ENCODE assay signal across 8 cellular contexts in the genomic region with DNA sequence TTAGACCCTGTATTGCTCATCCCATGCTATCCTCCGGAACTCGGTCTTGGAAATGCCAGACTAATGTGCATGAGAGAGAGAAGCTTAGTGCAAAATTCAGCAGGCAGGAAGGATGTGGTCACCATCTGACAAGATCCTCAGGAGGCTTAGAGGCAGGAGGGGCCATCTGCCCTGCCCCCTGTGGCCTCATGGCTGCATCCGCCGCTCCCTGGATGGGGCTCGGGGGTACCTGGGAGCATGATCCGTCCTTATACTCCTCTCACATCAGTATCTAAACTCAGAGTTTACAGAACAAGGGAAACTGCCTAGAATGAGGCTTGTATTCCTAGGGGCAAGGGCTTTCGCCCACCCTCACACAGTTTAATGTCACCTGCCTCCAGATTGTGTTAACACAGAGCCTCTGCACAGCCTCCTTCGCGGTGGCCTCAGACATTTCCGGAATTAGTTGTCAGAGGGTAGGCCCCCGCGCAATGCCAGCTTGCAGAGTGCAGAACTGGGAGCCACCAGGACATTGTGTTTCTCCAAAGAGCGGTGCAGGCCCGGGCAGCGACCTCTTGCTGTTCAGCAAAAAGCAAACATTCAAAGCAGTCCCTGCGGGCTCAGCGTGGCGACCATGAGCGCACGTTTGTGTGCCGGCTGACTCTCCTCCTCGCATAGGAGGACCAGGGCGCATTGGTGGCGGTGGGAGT. TPM values are rescaled to one million over a fixed set of nuclear protein-coding genes. Genes with fewer than 3 reads are reported as not detected.
DNase-seq lines count a peak whose midpoint lies in the region; ATAC-seq, FAIRE-seq and TF ChIP-seq lines count a peak whose summit lies in the region.

No MANE protein-coding gene starts in this region.

- H3K4me1 ChIP-seq in CD4-positive, alpha-beta memory T cell (ENCODE audit: insufficient read depth, low read length): peaks cover 19% of the 10 kb centered on the region
- H3K4me1 ChIP-seq in gastroesophageal sphincter: no peaks in the 10 kb centered on the region
- H3K4me1 ChIP-seq in upper lobe of left lung: no peaks in the 10 kb centered on the region

- peak overlapping the region; percentile 20 for H3K27ac ChIP-seq in CD4-positive, alpha-beta memory T cell (ENCODE audit: low read depth, low read length)
- no peak overlapping the region for H3K27ac ChIP-seq in gastroesophageal sphincter
- no peak overlapping the region for H3K27ac ChIP-seq in upper lobe of left lung

- peak overlapping the region; percentile 80 to 92 (median 86) for H3K4me3 Mint-ChIP-seq in CD4-positive, alpha-beta memory T cell
- peak overlapping the region; percentile 77 for H3K4me3 Mint-ChIP-seq in activated CD4-positive, alpha-beta T cell treated with anti-CD3 and anti-CD28 coated beads, Interleukin-2, amount 10 ng/mL, durations not matched to agents 24 days and 14 days

- 60 to 68% methylated on average over 1 to 6 of the region's 24 CpGs for WGBS in gastroesophageal sphincter (ENCODE audit: low coverage in 1 of 2), 2 donors
- WGBS in upper lobe of left lung, 2 donors: 61 to 63% methylated on average over 17 to 24 of the region's 24 CpGs

- TF ChIP-seq EP300 in gastroesophageal sphincter (IDR thresholded peaks at IDR 0.05) (no peak), upper lobe of left lung (IDR thresholded peaks at IDR 0.05) (no peak)

- intact Hi-C loops in CD4-positive, alpha-beta memory T cell (cut with micrococcal nuclease): no loop called here
- intact Hi-C loops in activated CD4-positive, alpha-beta T cell treated with anti-CD3 and anti-CD28 coated beads, Interleukin-2, amount 10 ng/mL, durations not matched to agents 24 days and 14 days (cut with micrococcal nuclease): no loop called here

- H3K36me3 Mint-ChIP-seq in CD4-positive, alpha-beta memory T cell: no peaks in the 10 kb centered on the region
- no peaks in the 10 kb centered on the region for H3K36me3 Mint-ChIP-seq in activated CD4-positive, alpha-beta T cell treated with anti-CD3 and anti-CD28 coated beads, Interleukin-2, amount 10 ng/mL, durations not matched to agents 24 days and 14 days (ENCODE audit: low read depth)

- no peaks in the 10 kb centered on the region for H3K27me3 Mint-ChIP-seq in CD4-positive, alpha-beta memory T cell
- no peaks in the 10 kb centered on the region for H3K27me3 Mint-ChIP-seq in activated CD4-positive, alpha-beta T cell treated with anti-CD3 and anti-CD28 coated beads, Interleukin-2, amount 10 ng/mL, durations not matched to agents 24 days and 14 days

- H3K4me3 ChIP-seq in CD4-positive, alpha-beta memory T cell (ENCODE audit: low read length in 2 of 2): peak overlapping the region in 1 of 2 donors; percentile 21
- no peak overlapping the region for H3K4me3 ChIP-seq in gastroesophageal sphincter
- H3K4me3 ChIP-seq in upper lobe of left lung: peak overlapping the region in 1 of 4 donors; percentile 11

- no peak for FAIRE-seq in RCC 7860 (lab: Jason Lieb, UNC)

- peak; percentile 27 to 47 (median 31) for DNase-seq in CD4-positive, alpha-beta memory T cell
- DNase-seq in HT1080 (ENCODE audit: low read depth): peak; percentile 83
- peak; percentile 76 for DNase-seq in activated CD4-positive, alpha-beta T cell treated with anti-CD3 and anti-CD28 coated beads, Interleukin-2, amount 10 ng/mL, durations not matched to agents 24 days and 14 days
- DNase-seq in upper lobe of left lung: peak in 1 of 2 donors; percentile 31
- no peak for DNase-seq in NCI-H526 treated with DMSO at 0.1 percent for 48 hours (lab: John Stamatoyannopoulos, UW)
- DNase-seq in iPS-NIHi7 (ENCODE audit: extremely low spot score): no peak
- no peak for DNase-seq in RCC 7860 (ENCODE audit: low spot score)

- TF ChIP-seq POLR2A in gastroesophageal sphincter (IDR thresholded peaks at IDR 0.05): no peak
- no peak for TF ChIP-seq POLR2A in upper lobe of left lung (IDR thresholded peaks at IDR 0.05)

- peaks cover 0 to 1% (median 0%) of the 10 kb centered on the region in 8 donors for H3K9me3 Mint-ChIP-seq in CD4-positive, alpha-beta memory T cell
- no peaks in the 10 kb centered on the region for H3K9me3 Mint-ChIP-seq in activated CD4-positive, alpha-beta T cell treated with anti-CD3 and anti-CD28 coated beads, Interleukin-2, amount 10 ng/mL, durations not matched to agents 24 days and 14 days

- H3K4me1 Mint-ChIP-seq in CD4-positive, alpha-beta memory T cell: peaks cover 16 to 31% (median 24%) of the 10 kb centered on the region in 4 donors
- peaks cover 17% of the 10 kb centered on the region for H3K4me1 Mint-ChIP-seq in activated CD4-positive, alpha-beta T cell treated with anti-CD3 and anti-CD28 coated beads, Interleukin-2, amount 10 ng/mL, durations not matched to agents 24 days and 14 days

- H3K36me3 ChIP-seq in CD4-positive, alpha-beta memory T cell (ENCODE audit: insufficient read depth, low read length): no peaks in the 10 kb centered on the region
- H3K36me3 ChIP-seq in gastroesophageal sphincter: no peaks in the 10 kb centered on the region
- no peaks in the 10 kb centered on the region for H3K36me3 ChIP-seq in upper lobe of left lung

- ATAC-seq in gastroesophageal sphincter: peak; percentile 36
- peak; percentile 31 to 37 for ATAC-seq in upper lobe of left lung (ENCODE audit: low FRiP score in 2 of 2)

- POLR2A ChIA-PET in CD4-positive, alpha-beta memory T cell (lab: Charles Lee; ENCODE audit: partially characterized antibody): interaction anchor here (1.0 kb wide), 1 partner anchor 64 kb away, joined by 3 read pairs; no protein-coding TSS in a partner anchor

- CTCF ChIA-PET in CD4-positive, alpha-beta memory T cell (lab: Charles Lee; ENCODE audit: partially characterized antibody): interaction anchor here (0.9 to 1.8 kb wide), 3 partner anchors 23 to 208 kb away, joined by 3 to 8 read pairs (median 4); no protein-coding TSS in a partner anchor

- no peak for TF ChIP-seq CTCF in gastroesophageal sphincter (IDR thresholded peaks at IDR 0.05)
- no peak for TF ChIP-seq CTCF in upper lobe of left lung (IDR thresholded peaks at IDR 0.05)

- H3K27me3 ChIP-seq in CD4-positive, alpha-beta memory T cell (ENCODE audit: insufficient read depth, low read length): no peaks in the 10 kb centered on the region
- H3K27me3 ChIP-seq in gastroesophageal sphincter (peaks cover 7% of the 10 kb centered on the region), upper lobe of left lung (no peaks in the 10 kb centered on the region)

- peak overlapping the region; percentile 31 to 93 (median 79) for H3K27ac Mint-ChIP-seq in CD4-positive, alpha-beta memory T cell
- peak overlapping the region; percentile 78 for H3K27ac Mint-ChIP-seq in activated CD4-positive, alpha-beta T cell treated with anti-CD3 and anti-CD28 coated beads, Interleukin-2, amount 10 ng/mL, durations not matched to agents 24 days and 14 days

- no peaks in the 10 kb centered on the region for H3K9me3 ChIP-seq in CD4-positive, alpha-beta memory T cell (ENCODE audit: control insufficient read depth in 1 of 2, low read length in 2 of 2)
- no peaks in the 10 kb centered on the region for H3K9me3 ChIP-seq in gastroesophageal sphincter
- no peaks in the 10 kb centered on the region for H3K9me3 ChIP-seq in upper lobe of left lung

RNA-seq across cellular contexts. Expression of a gene that starts 39.2 kb away (rescaled TPM):
- not detected for total RNA-seq in CD4-positive, alpha-beta memory T cell
- not detected for polyA plus RNA-seq in CD4-positive, alpha-beta memory T cell
- total RNA-seq in HT1080 (2014; rRNA removed; shearing (Covaris generic)): not detected in 2 replicates
- not detected in 2 replicates for polyA plus RNA-seq in HT1080 (2015; cell fraction: cytosol; rRNA removed)
- not detected in 2 replicates for polyA plus RNA-seq in HT1080 (2015; cell fraction: nucleus; rRNA removed)
- not detected in 2 replicates for total RNA-seq in activated CD4-positive, alpha-beta T cell treated with anti-CD3 and anti-CD28 coated beads, Interleukin-2, amount 10 ng/mL, durations not matched to agents 24 days and 14 days
- total RNA-seq in gastroesophageal sphincter: under 1 TPM in 1 of 4 donors, not detected in 3; 0.50 TPM
- total RNA-seq in upper lobe of left lung: not detected

Comparison
In these comparisons a context has a peak if more than half of its experiments do, and no peak if none do; other contexts are left out.
1. DNase-seq: peak in CD4-positive, alpha-beta memory T cell (5 of 5), HT1080 (single experiment) and activated CD4-positive, alpha-beta T cell treated with anti-CD3 and anti-CD28 coated beads, Interleukin-2, amount 10 ng/mL, durations not matched to agents 24 days and 14 days (single experiment); none in NCI-H526 treated with DMSO at 0.1 percent for 48 hours (single experiment), iPS-NIHi7 (single experiment) and RCC 7860 (single experiment).